In genomic region chr5:6785161-6785860, GRCh38 we compare ENCODE assay signal across 24 cellular contexts.
"Had no signal": no experiment of that assay in that cellular context is flagged by ENCODE, and none has a peak within 500 bp of the region (broad histone marks: within the 10 kb centered on the region; RNA-seq: fewer than 3 reads in every experiment).

No MANE protein-coding gene starts in this region.

- H3K4me3 Mint-ChIP-seq: activated CD4-positive, alpha-beta memory T cell treated with anti-CD3 and anti-CD28 coated beads for 36 hours; activated CD4-positive, alpha-beta T cell treated with anti-CD3 and anti-CD28 coated beads for 36 hours; neural crest cell; T-helper 2 cell treated with Interferon-gamma antibody and Interleukin-4, amounts not matched to agents 5 μg/mL and 100 μg/mL, for 36 hours; WTC11 had no signal

- H2AFZ ChIP-seq: parathyroid adenoma had no signal

- H3K9me3 Mint-ChIP-seq: activated CD4-positive, alpha-beta memory T cell treated with anti-CD3 and anti-CD28 coated beads for 36 hours; T-helper 2 cell treated with Interferon-gamma antibody and Interleukin-4, amounts not matched to agents 5 μg/mL and 100 μg/mL, for 36 hours had no signal

- H3K9ac ChIP-seq: parathyroid adenoma, SK-N-SH had no signal

- H3K9me3 ChIP-seq: adrenal gland, gastroesophageal sphincter, heart left ventricle, left ventricle myocardium inferior, sigmoid colon, SK-N-SH, spleen, tibial nerve had no signal

- H3K27ac Mint-ChIP-seq: activated CD4-positive, alpha-beta memory T cell treated with anti-CD3 and anti-CD28 coated beads for 36 hours; activated CD4-positive, alpha-beta T cell treated with anti-CD3 and anti-CD28 coated beads for 36 hours; T-helper 2 cell treated with Interferon-gamma antibody and Interleukin-4, amounts not matched to agents 5 μg/mL and 100 μg/mL, for 36 hours; WTC11 had no signal

- H3K4me1 ChIP-seq: gastroesophageal sphincter, left ventricle myocardium inferior, parathyroid adenoma, sigmoid colon, tibial nerve had no signal

- H3K27me3 ChIP-seq: adrenal gland, gastroesophageal sphincter, sigmoid colon, tibial nerve had no signal

- H3K36me3 Mint-ChIP-seq: activated CD4-positive, alpha-beta memory T cell treated with anti-CD3 and anti-CD28 coated beads for 36 hours; WTC11 had no signal

- FAIRE-seq: astrocyte, bronchial epithelial cell had no signal

- H3K4me2 ChIP-seq: SK-N-SH had no signal

- ATAC-seq: activated CD4-positive, alpha-beta T cell treated with anti-CD3 and anti-CD28 coated beads for 36 hours; gastroesophageal sphincter; heart left ventricle; WTC11 had no signal

- DNase-seq: activated CD4-positive, alpha-beta memory T cell treated with anti-CD3 and anti-CD28 coated beads for 36 hours; activated CD4-positive, alpha-beta T cell treated with anti-CD3 and anti-CD28 coated beads for 36 hours; activated effector memory CD4-positive, alpha-beta T cell treated with Interleukin-2 at 50 U/mL for 16 hours; activated naive CD4-positive, alpha-beta T cell treated with anti-CD3 and anti-CD28 coated beads, Interleukin-2, amount 50 U/mL, for 16 hours; activated T-cell treated with anti-CD3 and anti-CD28 coated beads, Interleukin-2, amount 50 U/mL, for 48 hours; adrenal gland; cerebellar nuclear complex; cortex of kidney; effector CD4-positive, alpha-beta T cell; heart left ventricle; kidney glomerular epithelial cell; left ventricle myocardium inferior; sigmoid colon; SK-N-SH; spleen; stimulated activated naive CD4-positive, alpha-beta T cell had no signal

- H3K4me3 ChIP-seq: adrenal gland, gastroesophageal sphincter, heart left ventricle, left ventricle myocardium inferior, sigmoid colon, spleen, tibial nerve had no signal

- H3K79me2 ChIP-seq: parathyroid adenoma had no signal

- H3K36me3 ChIP-seq: adrenal gland, gastroesophageal sphincter, heart left ventricle, left ventricle myocardium inferior, sigmoid colon, spleen, tibial nerve had no signal

- H3K27ac ChIP-seq: adrenal gland, gastroesophageal sphincter, heart left ventricle, left ventricle myocardium inferior, parathyroid adenoma, sigmoid colon, spleen, tibial nerve had no signal

- H3K4me1 Mint-ChIP-seq: activated CD4-positive, alpha-beta T cell treated with anti-CD3 and anti-CD28 coated beads for 36 hours; WTC11 had no signal
